Comparison of ENCODE assay signal across 24 cellular contexts in the genomic region with DNA sequence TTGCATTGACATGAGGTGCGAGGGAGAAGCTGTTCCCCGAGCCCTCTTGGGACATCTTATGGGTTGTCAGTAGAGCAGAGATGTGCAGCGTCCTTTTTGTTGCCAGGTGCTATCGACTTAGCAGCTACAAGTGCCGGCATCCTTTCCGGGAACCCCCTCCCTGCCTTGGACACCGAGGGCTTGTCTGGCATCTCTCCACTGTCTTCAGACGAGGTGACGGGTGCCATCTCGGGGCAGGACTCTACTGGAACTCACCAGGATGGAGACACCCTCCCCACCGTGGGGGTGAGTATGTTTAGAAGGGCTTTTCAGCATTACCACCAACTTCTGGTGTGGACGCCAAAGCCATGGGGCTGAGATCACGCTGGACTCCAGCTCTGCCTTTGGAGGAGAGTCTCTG.
"Had no signal": no experiment of that assay in that cellular context is flagged by ENCODE, and none has a peak within 500 bp of the region (broad histone marks: within the 10 kb centered on the region; RNA-seq: fewer than 3 reads in every experiment).

No MANE protein-coding gene starts in this region.

- H3K27me3 ChIP-seq: colonic mucosa, esophagus squamous epithelium, gastrocnemius medialis, heart right ventricle, left lung had no signal

- H3K4me3 ChIP-seq: colonic mucosa, esophagus squamous epithelium, gastrocnemius medialis, heart right ventricle, left lung, lower lobe of right lung, mucosa of descending colon had no signal

- H3K9me3 ChIP-seq: colonic mucosa, esophagus squamous epithelium, gastrocnemius medialis, heart right ventricle, left lung, lower lobe of right lung, mucosa of descending colon had no signal

- H3K4me1 ChIP-seq: colonic mucosa, esophagus squamous epithelium, gastrocnemius medialis, heart right ventricle, left lung, lower lobe of right lung had no signal

- H3K27ac ChIP-seq: colonic mucosa, epithelial cell of prostate, esophagus squamous epithelium, gastrocnemius medialis, heart right ventricle, left lung, lower lobe of right lung had no signal

- ATAC-seq: effector memory CD8-positive, alpha-beta T cell; esophagus mucosa; gastrocnemius medialis; heart right ventricle; left lung; left ventricle myocardium superior; lower lobe of right lung; mucosa of descending colon had no signal

- DNase-seq: colonic mucosa; cortex of kidney; effector CD8-positive, alpha-beta T cell; effector memory CD8-positive, alpha-beta T cell; endodermal cell; erythroblast; esophagus squamous epithelium; foreskin fibroblast; foreskin melanocyte; gastrocnemius medialis; glutamatergic neuron; head of caudate nucleus; heart right ventricle; hippocampal formation; kidney; kidney glomerular epithelial cell; left ventricle myocardium superior; lower lobe of right lung; mesenchymal stem cell; naive B cell had no signal
